In the genomic region with DNA sequence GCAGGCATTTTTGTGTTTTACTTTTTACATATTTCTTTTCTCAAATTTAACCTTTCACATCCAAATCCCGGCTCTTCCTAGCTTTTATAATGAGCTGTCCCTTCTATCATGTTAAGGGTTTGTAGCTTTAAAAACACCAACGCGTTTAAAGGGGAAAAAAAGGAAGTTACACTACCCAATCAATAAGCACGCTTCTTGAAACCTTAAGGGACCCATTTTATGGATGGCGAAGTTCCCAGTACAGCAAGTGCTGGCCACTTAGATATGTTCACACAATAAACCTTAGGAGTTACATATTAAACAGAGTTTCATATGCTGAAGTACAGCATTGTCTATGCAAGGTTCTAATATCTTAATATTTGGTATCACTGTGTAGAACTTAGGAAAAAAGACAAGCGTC, we compare ENCODE assay signal across 14 cellular contexts. TPM values are rescaled to one million over a fixed set of nuclear protein-coding genes. Genes with fewer than 3 reads are reported as not detected.
A peak's percentile ranks its signal among the peaks of the same experiment; 100 is the strongest.
DNase-seq lines count a peak whose midpoint lies in the region; ATAC-seq and TF ChIP-seq lines count a peak whose summit lies in the region.
"Had no signal": no experiment of that assay in that cellular context is flagged by ENCODE, and none has a peak within 500 bp of the region (broad histone marks: within the 10 kb centered on the region; RNA-seq: fewer than 3 reads in every experiment).

No MANE protein-coding gene starts in this region.

- WGBS in suprapubic skin = 44% methylated on average over 6 of the region's 6 CpGs

- H3K4me1 ChIP-seq in suprapubic skin = peaks cover 13% of the 10 kb centered on the region

- H3K27ac Mint-ChIP-seq in HFFc6 (peak overlapping the region; percentile 97), memory B cell (peak overlapping the region; percentile 35)
- H3K27ac Mint-ChIP-seq: activated T-cell treated with anti-CD3 and anti-CD28 coated beads, Interleukin-2, amount 50 U/mL, for 72 hours; effector memory CD8-positive, alpha-beta T cell had no signal

- no peak for TF ChIP-seq CTCF in HFFc6 (IDR thresholded peaks at IDR 0.05)
- TF ChIP-seq CTCF in choroid plexus epithelial cell (conservative IDR thresholded peaks at IDR 0.05; ENCODE audit: low read depth, low read length) = no peak
- TF ChIP-seq CTCF in suprapubic skin (IDR thresholded peaks at IDR 0.05) = no peak

- H3K27me3 ChIP-seq in suprapubic skin = no peaks in the 10 kb centered on the region

- H3K9me3 Mint-ChIP-seq in HFFc6 (no peaks in the 10 kb centered on the region), memory B cell (no peaks in the 10 kb centered on the region)
- H3K9me3 Mint-ChIP-seq: activated T-cell treated with anti-CD3 and anti-CD28 coated beads, Interleukin-2, amount 50 U/mL, for 72 hours; effector memory CD8-positive, alpha-beta T cell had no signal

- no peak for ATAC-seq in memory B cell (ENCODE audit: low read depth)
- ATAC-seq in GM18867 (IDR thresholded peaks at IDR 0.05; ENCODE audit: unreplicated experiment) = no peak
- no peak for ATAC-seq in GM19463 (IDR thresholded peaks at IDR 0.05; ENCODE audit: unreplicated experiment)
- ATAC-seq: activated T-cell treated with anti-CD3 and anti-CD28 coated beads, Interleukin-2, amount 50 U/mL, for 72 hours; effector memory CD8-positive, alpha-beta T cell had no signal

- no peak for TF ChIP-seq EP300 in suprapubic skin (IDR thresholded peaks at IDR 0.05)

- H3K36me3 Mint-ChIP-seq in HFFc6 (ENCODE audit: low read depth) = peaks cover 23% of the 10 kb centered on the region
- no peaks in the 10 kb centered on the region for H3K36me3 Mint-ChIP-seq in memory B cell

- DNase-seq in HFFc6 = no peak
- peak; percentile 48 for DNase-seq in choroid plexus epithelial cell (ENCODE audit: low read depth)
- no peak for DNase-seq in memory B cell (ENCODE audit: low spot score in 2 of 2)
- no peak for DNase-seq in suprapubic skin (ENCODE audit: low spot score in 2 of 2)
- no peak for DNase-seq in HK-2 (ENCODE audit: unreplicated experiment)
- no peak for DNase-seq in amniotic stem cell (lab: John Stamatoyannopoulos, UW)
- DNase-seq: activated T-cell treated with anti-CD3 and anti-CD28 coated beads, Interleukin-2, amount 50 U/mL, for 72 hours; effector memory CD8-positive, alpha-beta T cell; GDM1; islet precursor cell; NCI-H524 treated with DMSO at 0.1 percent for 48 hours; T-helper 9 cell had no signal

- peak overlapping the region; percentile 75 for H3K4me3 ChIP-seq in choroid plexus epithelial cell (ENCODE audit: low read depth, low read length)
- peak overlapping the region; percentile 60 for H3K4me3 ChIP-seq in suprapubic skin

- H3K9me3 ChIP-seq in suprapubic skin = no peaks in the 10 kb centered on the region

- H3K4me3 Mint-ChIP-seq in HFFc6 = peak overlapping the region; percentile 98
- H3K4me3 Mint-ChIP-seq in memory B cell = peak overlapping the region; percentile 65
- H3K4me3 Mint-ChIP-seq: activated T-cell treated with anti-CD3 and anti-CD28 coated beads, Interleukin-2, amount 50 U/mL, for 72 hours; effector memory CD8-positive, alpha-beta T cell had no signal

- H3K4me1 Mint-ChIP-seq in HFFc6 (ENCODE audit: low read depth) = peaks cover 41% of the 10 kb centered on the region
- H3K4me1 Mint-ChIP-seq in memory B cell = peaks cover 5% of the 10 kb centered on the region

- TF ChIP-seq POLR2A in suprapubic skin (IDR thresholded peaks at IDR 0.05) = no peak

- H3K27me3 Mint-ChIP-seq in HFFc6 (ENCODE audit: insufficient read depth) (no peaks in the 10 kb centered on the region; the same call in 1 of the 2 replicates), memory B cell (no peaks in the 10 kb centered on the region)

- H3K36me3 ChIP-seq in suprapubic skin = peaks cover 5% of the 10 kb centered on the region

- no peak overlapping the region for H3K27ac ChIP-seq in suprapubic skin

RNA-seq across cellular contexts. Expression of gene GNG11, which starts 1.8 kb away (rescaled TPM):
- 10 to 100 TPM; 26.0 to 31.4 (median 28.1) TPM for total RNA-seq in HFFc6 (2021; fragmentation: NEBNext Ultra II Directional; extraction: Animal tissue kit (Norgen Biotek cat#: 25700))
- total RNA-seq in suprapubic skin = 1 to 10 TPM; 3.3 to 6.8 (median 5.3) TPM
- total RNA-seq: activated T-cell treated with anti-CD3 and anti-CD28 coated beads, Interleukin-2, amount 50 U/mL, for 72 hours had no signal

RNA-seq across cellular contexts. Expression of gene GNGT1, which starts 16.9 kb away (rescaled TPM):
- total RNA-seq in HFFc6 (2021; fragmentation: NEBNext Ultra II Directional; extraction: Animal tissue kit (Norgen Biotek cat#: 25700)) = not detected
- total RNA-seq in suprapubic skin = not detected
- total RNA-seq: activated T-cell treated with anti-CD3 and anti-CD28 coated beads, Interleukin-2, amount 50 U/mL, for 72 hours had no signal

RNA-seq across cellular contexts. Expression of gene TFPI2, which starts 32.7 kb away (rescaled TPM):
- 10 to 100 TPM; 38.2 to 80.3 (median 54.5) TPM for total RNA-seq in HFFc6 (2021; fragmentation: NEBNext Ultra II Directional; extraction: Animal tissue kit (Norgen Biotek cat#: 25700))
- 1 to 10 TPM in 2 of 4 donors, under 1 TPM in 1, not detected in 1; 0.79 to 1.4 (median 1.1) TPM for total RNA-seq in suprapubic skin

Comparison
In these comparisons a context has a peak if more than half of its experiments do, and no peak if none do; other contexts are left out.
1. RNA of gene TFPI2, which starts 32.7 kb away (total RNA-seq): 38.2 to 80.3 TPM in HFFc6; 0.79 to 1.4 TPM in suprapubic skin; every median in the first group is over 10 times any median in the second.